In genomic region chr21:21182401-21182800, GRCh38 we compare ENCODE assay signal across 30 cellular contexts.
"Had no signal": no experiment of that assay in that cellular context is flagged by ENCODE, and none has a peak within 500 bp of the region (broad histone marks: within the 10 kb centered on the region; RNA-seq: fewer than 3 reads in every experiment).

No MANE protein-coding gene starts in this region.

- H3K4me1 Mint-ChIP-seq: immature natural killer cell; naive thymus-derived CD8-positive, alpha-beta T cell; neural crest cell; stimulated activated memory B cell treated with anti-CD40 and anti-IgM and Interleukin-4, amounts not matched to agents 10 μg/mL and 1 μg/mL and 100 μg/mL, for 72 hours; stimulated activated naive CD8-positive, alpha-beta T cell treated with anti-CD3 and anti-CD28 coated beads, Interleukin-15, amount 100 ng/mL, for 72 hours had no signal

- H3K9ac ChIP-seq: parathyroid adenoma had no signal

- H3K4me1 ChIP-seq: left lung, lower lobe of right lung, parathyroid adenoma, spleen, testis, thyroid gland, transverse colon, upper lobe of left lung, vagina had no signal

- H3K4me3 ChIP-seq: left lung, lower lobe of right lung, skin epidermis, spleen, testis, thyroid gland, transverse colon, upper lobe of left lung, vagina had no signal

- H3K79me2 ChIP-seq: parathyroid adenoma had no signal

- H3K4me3 Mint-ChIP-seq: immature natural killer cell; naive thymus-derived CD8-positive, alpha-beta T cell; nephron; neural crest cell; stimulated activated memory B cell treated with anti-CD40 and anti-IgM and Interleukin-4, amounts not matched to agents 10 μg/mL and 1 μg/mL and 100 μg/mL, for 72 hours; stimulated activated naive CD8-positive, alpha-beta T cell treated with anti-CD3 and anti-CD28 coated beads, Interleukin-15, amount 100 ng/mL, for 72 hours had no signal

- H3K27ac ChIP-seq: left lung, lower lobe of right lung, parathyroid adenoma, skin epidermis, spleen, testis, thyroid gland, transverse colon, upper lobe of left lung, vagina had no signal

- H3K36me3 Mint-ChIP-seq: immature natural killer cell; naive thymus-derived CD8-positive, alpha-beta T cell; stimulated activated memory B cell treated with anti-CD40 and anti-IgM and Interleukin-4, amounts not matched to agents 10 μg/mL and 1 μg/mL and 100 μg/mL, for 72 hours had no signal

- DNase-seq: hypothalamus; immature natural killer cell; kidney; left colon; left lung; lower lobe of right lung; mammary epithelial cell; mesenchymal stem cell; naive thymus-derived CD8-positive, alpha-beta T cell; nucleus accumbens; retina; right cardiac atrium; spleen; stimulated activated CD4-positive, alpha-beta T cell treated with anti-CD3 and anti-CD28 coated beads, Interleukin-4, amount 100 ng/mL, for 4 hours; stimulated activated CD8-positive, alpha-beta memory T cell treated with anti-CD3 and anti-CD28 coated beads, Interleukin-4, amount 100 ng/mL, for 48 hours; stimulated activated naive CD4-positive, alpha-beta T cell treated with Interleukin-2 at 50 U/mL for 16 hours; stimulated activated naive CD8-positive, alpha-beta T cell treated with anti-CD3 and anti-CD28 coated beads, Interleukin-15, amount 100 ng/mL, for 72 hours; substantia nigra; testis; thyroid gland; transverse colon; upper lobe of left lung had no signal

- H3K9me3 ChIP-seq: left lung, lower lobe of right lung, spleen, testis, thyroid gland, transverse colon, upper lobe of left lung, vagina had no signal

- ATAC-seq: left colon; left lung; lower lobe of right lung; naive thymus-derived CD8-positive, alpha-beta T cell; right cardiac atrium; sciatic nerve; stimulated activated memory B cell treated with anti-CD40 and anti-IgM and Interleukin-4, amounts not matched to agents 10 μg/mL and 1 μg/mL and 100 μg/mL, for 72 hours; stimulated activated naive CD8-positive, alpha-beta T cell treated with anti-CD3 and anti-CD28 coated beads, Interleukin-15, amount 100 ng/mL, for 72 hours had no signal

- H3K27me3 ChIP-seq: left lung, spleen, testis, thyroid gland, transverse colon, upper lobe of left lung, vagina had no signal

- H3K9me3 Mint-ChIP-seq: naive thymus-derived CD8-positive, alpha-beta T cell; nephron; neural crest cell; stimulated activated memory B cell treated with anti-CD40 and anti-IgM and Interleukin-4, amounts not matched to agents 10 μg/mL and 1 μg/mL and 100 μg/mL, for 72 hours; stimulated activated naive CD8-positive, alpha-beta T cell treated with anti-CD3 and anti-CD28 coated beads, Interleukin-15, amount 100 ng/mL, for 72 hours had no signal

- H3K27me3 Mint-ChIP-seq: progenitor cell of endocrine pancreas; stimulated activated memory B cell treated with anti-CD40 and anti-IgM and Interleukin-4, amounts not matched to agents 10 μg/mL and 1 μg/mL and 100 μg/mL, for 72 hours; stimulated activated naive CD8-positive, alpha-beta T cell treated with anti-CD3 and anti-CD28 coated beads, Interleukin-15, amount 100 ng/mL, for 72 hours had no signal

- H2AFZ ChIP-seq: parathyroid adenoma had no signal

- H3K27ac Mint-ChIP-seq: immature natural killer cell; naive thymus-derived CD8-positive, alpha-beta T cell; nephron; progenitor cell of endocrine pancreas; stimulated activated memory B cell treated with anti-CD40 and anti-IgM and Interleukin-4, amounts not matched to agents 10 μg/mL and 1 μg/mL and 100 μg/mL, for 72 hours; stimulated activated naive CD8-positive, alpha-beta T cell treated with anti-CD3 and anti-CD28 coated beads, Interleukin-15, amount 100 ng/mL, for 72 hours had no signal

- H3K36me3 ChIP-seq: left lung, lower lobe of right lung, spleen, thyroid gland, transverse colon, upper lobe of left lung, vagina had no signal
